In genomic region chr13:110329798-110330461, GRCh38 we compare ENCODE assay signal across 16 cellular contexts. TPM values are rescaled to one million over a fixed set of nuclear protein-coding genes. Genes with fewer than 3 reads are reported as not detected.
DNase-seq lines count a peak whose midpoint lies in the region; ATAC-seq, FAIRE-seq and TF ChIP-seq lines count a peak whose summit lies in the region.
"Had no signal": no experiment of that assay in that cellular context is flagged by ENCODE, and none has a peak within 500 bp of the region (broad histone marks: within the 10 kb centered on the region; RNA-seq: fewer than 3 reads in every experiment).

No MANE protein-coding gene starts in this region.

- H3K79me2 ChIP-seq in astrocyte (ENCODE audit: insufficient read depth, low read length): peaks cover 85% of the 10 kb centered on the region

- WGBS in heart right ventricle, 2 donors: 59 to 70% methylated on average over 21 of the region's 21 CpGs

- H3K27ac ChIP-seq in astrocyte (ENCODE audit: low read depth, low read length): peak overlapping the region; percentile 92
- peak overlapping the region in 8 of 10 donors; percentile 12 to 66 (median 33) for H3K27ac ChIP-seq in heart right ventricle
- H3K27ac ChIP-seq in rectal smooth muscle tissue (ENCODE audit: low read depth, low read length): peak overlapping the region; percentile 87
- H3K27ac ChIP-seq: KMS-11, SK-N-MC had no signal

- peak overlapping the region; percentile 76 for H3K27ac Mint-ChIP-seq in astrocyte (ENCODE audit: unreplicated experiment)
- no peak overlapping the region for H3K27ac Mint-ChIP-seq in activated naive CD8-positive, alpha-beta T cell treated with anti-CD3 and anti-CD28 coated beads, Interleukin-2, amount 50 U/mL, for 24 hours
- H3K27ac Mint-ChIP-seq: activated CD4-positive, alpha-beta T cell treated with anti-CD3 and anti-CD28 coated beads, Interleukin-2, amount 10 ng/mL, durations not matched to agents 7 days and 5 days; activated naive CD8-positive, alpha-beta T cell treated with anti-CD3 and anti-CD28 coated beads, Interleukin-2, amount 10 ng/mL, durations not matched to agents 7 days and 5 days had no signal

- no peak for TF ChIP-seq CTCF in astrocyte (IDR thresholded peaks at IDR 0.05; ENCODE audit: insufficient read depth, low read depth, low read length)
- TF ChIP-seq CTCF in heart right ventricle (IDR thresholded peaks at IDR 0.05): no peak

- peaks cover 96% of the 10 kb centered on the region for H3K4me1 ChIP-seq in astrocyte (ENCODE audit: insufficient read depth, low read length)
- H3K4me1 ChIP-seq in heart right ventricle: peaks cover 22 to 99% (median 74%) of the 10 kb centered on the region in 9 donors
- peaks cover 72% of the 10 kb centered on the region for H3K4me1 ChIP-seq in rectal smooth muscle tissue (ENCODE audit: control insufficient read depth, insufficient read depth, low read length)

- no peaks in the 10 kb centered on the region for H3K9me3 Mint-ChIP-seq in astrocyte (ENCODE audit: unreplicated experiment)
- H3K9me3 Mint-ChIP-seq in activated naive CD8-positive, alpha-beta T cell treated with anti-CD3 and anti-CD28 coated beads, Interleukin-2, amount 50 U/mL, for 24 hours: no peaks in the 10 kb centered on the region
- H3K9me3 Mint-ChIP-seq: activated naive CD8-positive, alpha-beta T cell treated with anti-CD3 and anti-CD28 coated beads, Interleukin-2, amount 10 ng/mL, durations not matched to agents 7 days and 5 days had no signal

- intact Hi-C loops in heart right ventricle (cut with DNase I): no loop called here

- no peaks in the 10 kb centered on the region for H3K27me3 ChIP-seq in astrocyte (ENCODE audit: insufficient read depth, low read length)
- H3K27me3 ChIP-seq in heart right ventricle: no peaks in the 10 kb centered on the region
- no peaks in the 10 kb centered on the region for H3K27me3 ChIP-seq in rectal smooth muscle tissue (ENCODE audit: control insufficient read depth, insufficient read depth, low read length)

- DNase-seq in Daoy (ENCODE audit: low read depth) (peak; percentile 76), astrocyte (ENCODE audit: low read depth) (peak; percentile 91), heart right ventricle (no peak), NCI-H1694 treated with DMSO at 0.1 percent for 48 hours (lab: John Stamatoyannopoulos, UW) (no peak), activated T-cell treated with anti-CD3 and anti-CD28 coated beads for 4 hours (no peak)
- no peak for DNase-seq in effector CD4-positive, alpha-beta T cell
- no peak for DNase-seq in activated naive CD8-positive, alpha-beta T cell treated with anti-CD3 and anti-CD28 coated beads, Interleukin-2, amount 50 U/mL, for 24 hours
- DNase-seq: activated CD4-positive, alpha-beta T cell treated with anti-CD3 and anti-CD28 coated beads, Interleukin-2, amount 10 ng/mL, durations not matched to agents 7 days and 5 days; activated naive CD8-positive, alpha-beta T cell treated with anti-CD3 and anti-CD28 coated beads, Interleukin-2, amount 10 ng/mL, durations not matched to agents 7 days and 5 days; erythroblast; GOT3; NCI-H446; stimulated activated CD4-positive, alpha-beta T cell treated with anti-CD3 and anti-CD28 coated beads, Interleukin-1b, Interleukin-23, amount 100 ng/mL, for 48 hours had no signal

- FAIRE-seq in astrocyte (lab: Jason Lieb, UNC): peak; percentile 32

- H3K4me2 ChIP-seq in astrocyte (ENCODE audit: low read length): peak overlapping the region; percentile 77
- H3K4me2 ChIP-seq: KMS-11 had no signal

- H4K20me1 ChIP-seq in astrocyte (ENCODE audit: insufficient read depth, low read length): no peaks in the 10 kb centered on the region

- H3K9me3 ChIP-seq in astrocyte (ENCODE audit: insufficient read depth, low read depth, low read length) (no peaks in the 10 kb centered on the region), heart right ventricle (no peaks in the 10 kb centered on the region)

- H3K9ac ChIP-seq in astrocyte (ENCODE audit: low read length) (peak overlapping the region; percentile 84), rectal smooth muscle tissue (ENCODE audit: low read length) (no peak overlapping the region)
- H3K9ac ChIP-seq: KMS-11 had no signal

- H3K4me1 Mint-ChIP-seq in astrocyte (ENCODE audit: low read depth, unreplicated experiment): peaks cover 89% of the 10 kb centered on the region
- H3K4me1 Mint-ChIP-seq in activated naive CD8-positive, alpha-beta T cell treated with anti-CD3 and anti-CD28 coated beads, Interleukin-2, amount 50 U/mL, for 24 hours: no peaks in the 10 kb centered on the region
- H3K4me1 Mint-ChIP-seq: activated CD4-positive, alpha-beta T cell treated with anti-CD3 and anti-CD28 coated beads, Interleukin-2, amount 10 ng/mL, durations not matched to agents 7 days and 5 days; activated naive CD8-positive, alpha-beta T cell treated with anti-CD3 and anti-CD28 coated beads, Interleukin-2, amount 10 ng/mL, durations not matched to agents 7 days and 5 days had no signal

- H3K4me3 ChIP-seq in astrocyte (ENCODE audit: insufficient read depth, low read depth, low read length) (peak overlapping the region; percentile 24), heart right ventricle (peak overlapping the region in 1 of 10 donors; percentile 17), rectal smooth muscle tissue (ENCODE audit: low read length) (peak overlapping the region; percentile 27)
- H3K4me3 ChIP-seq: SK-N-MC had no signal

- peaks cover 23% of the 10 kb centered on the region for H3K36me3 ChIP-seq in astrocyte (ENCODE audit: insufficient read depth, low read length)
- peaks cover 0 to 63% (median 0%) of the 10 kb centered on the region in 9 donors for H3K36me3 ChIP-seq in heart right ventricle
- H3K36me3 ChIP-seq in rectal smooth muscle tissue (ENCODE audit: control insufficient read depth, insufficient read depth, low read length): peaks cover 3% of the 10 kb centered on the region

- H3K36me3 Mint-ChIP-seq in astrocyte (ENCODE audit: low read depth, unreplicated experiment): peaks cover 48% of the 10 kb centered on the region
- H3K36me3 Mint-ChIP-seq in activated naive CD8-positive, alpha-beta T cell treated with anti-CD3 and anti-CD28 coated beads, Interleukin-2, amount 50 U/mL, for 24 hours (ENCODE audit: low read depth): no peaks in the 10 kb centered on the region
- H3K36me3 Mint-ChIP-seq: activated naive CD8-positive, alpha-beta T cell treated with anti-CD3 and anti-CD28 coated beads, Interleukin-2, amount 10 ng/mL, durations not matched to agents 7 days and 5 days had no signal

- H3K27me3 Mint-ChIP-seq in astrocyte (ENCODE audit: low read depth, unreplicated experiment): no peaks in the 10 kb centered on the region
- H3K27me3 Mint-ChIP-seq in activated naive CD8-positive, alpha-beta T cell treated with anti-CD3 and anti-CD28 coated beads, Interleukin-2, amount 50 U/mL, for 24 hours: peaks cover 36% of the 10 kb centered on the region

- no peak overlapping the region for H2AFZ ChIP-seq in astrocyte (ENCODE audit: low read depth, low read length)

- peak overlapping the region; percentile 48 for H3K4me3 Mint-ChIP-seq in astrocyte (ENCODE audit: unreplicated experiment)
- no peak overlapping the region for H3K4me3 Mint-ChIP-seq in activated naive CD8-positive, alpha-beta T cell treated with anti-CD3 and anti-CD28 coated beads, Interleukin-2, amount 50 U/mL, for 24 hours
- H3K4me3 Mint-ChIP-seq: activated CD4-positive, alpha-beta T cell treated with anti-CD3 and anti-CD28 coated beads, Interleukin-2, amount 10 ng/mL, durations not matched to agents 7 days and 5 days; activated naive CD8-positive, alpha-beta T cell treated with anti-CD3 and anti-CD28 coated beads, Interleukin-2, amount 10 ng/mL, durations not matched to agents 7 days and 5 days had no signal

- peak in 2 of 8 donors; percentile 16 to 24 for ATAC-seq in heart right ventricle
- ATAC-seq in activated naive CD8-positive, alpha-beta T cell treated with anti-CD3 and anti-CD28 coated beads, Interleukin-2, amount 50 U/mL, for 24 hours: no peak

RNA-seq across cellular contexts. Expression of gene COL4A2, which starts 22.8 kb away (rescaled TPM):
- total RNA-seq in Daoy (2014; rRNA removed; shearing (Covaris generic)): 247 and 262 TPM in 2 replicates
- total RNA-seq in astrocyte: 1,414 and 1,647 TPM in 2 replicates
- total RNA-seq in heart right ventricle: 100 to 1,000 TPM in 7 of 10 donors, 10 to 100 TPM in 3; 81.7 to 301 (median 128) TPM
- 100 to 1,000 TPM; 111 to 265 TPM for polyA plus RNA-seq in heart right ventricle
- total RNA-seq: activated CD4-positive, alpha-beta T cell treated with anti-CD3 and anti-CD28 coated beads, Interleukin-2, amount 10 ng/mL, durations not matched to agents 7 days and 5 days; activated naive CD8-positive, alpha-beta T cell treated with anti-CD3 and anti-CD28 coated beads, Interleukin-2, amount 10 ng/mL, durations not matched to agents 7 days and 5 days had no signal

RNA-seq across cellular contexts. Expression of gene COL4A1, which starts 23.0 kb away (rescaled TPM):
- 257 and 261 TPM in 2 replicates for total RNA-seq in Daoy (2014; rRNA removed; shearing (Covaris generic))
- 2,489 and 3,103 TPM in 2 replicates for total RNA-seq in astrocyte
- 100 to 1,000 TPM in 7 of 10 donors, 10 to 100 TPM in 3; 96.3 to 342 (median 147) TPM for total RNA-seq in heart right ventricle
- 100 to 1,000 TPM in 1 of 2 donors, 10 to 100 TPM in 1; 83.3 to 234 TPM for polyA plus RNA-seq in heart right ventricle
- total RNA-seq: activated naive CD8-positive, alpha-beta T cell treated with anti-CD3 and anti-CD28 coated beads, Interleukin-2, amount 10 ng/mL, durations not matched to agents 7 days and 5 days had no signal

Comparison
In these comparisons a context has a peak if more than half of its experiments do, and no peak if none do; other contexts are left out.
1. DNase-seq: peak in Daoy (single experiment) and astrocyte (single experiment); none in heart right ventricle (0 of 2), NCI-H1694 treated with DMSO at 0.1 percent for 48 hours (single experiment), effector CD4-positive, alpha-beta T cell (single experiment), activated T-cell treated with anti-CD3 and anti-CD28 coated beads for 4 hours (single experiment) and activated naive CD8-positive, alpha-beta T cell treated with anti-CD3 and anti-CD28 coated beads, Interleukin-2, amount 50 U/mL, for 24 hours (single experiment).
2. H3K27ac ChIP-seq: peak in every context shown above with its lines; median percentile 92 in astrocyte; 87 in rectal smooth muscle tissue; 33 in heart right ventricle.